Comparison of ENCODE assay signal across 8 cellular contexts in the genomic region with DNA sequence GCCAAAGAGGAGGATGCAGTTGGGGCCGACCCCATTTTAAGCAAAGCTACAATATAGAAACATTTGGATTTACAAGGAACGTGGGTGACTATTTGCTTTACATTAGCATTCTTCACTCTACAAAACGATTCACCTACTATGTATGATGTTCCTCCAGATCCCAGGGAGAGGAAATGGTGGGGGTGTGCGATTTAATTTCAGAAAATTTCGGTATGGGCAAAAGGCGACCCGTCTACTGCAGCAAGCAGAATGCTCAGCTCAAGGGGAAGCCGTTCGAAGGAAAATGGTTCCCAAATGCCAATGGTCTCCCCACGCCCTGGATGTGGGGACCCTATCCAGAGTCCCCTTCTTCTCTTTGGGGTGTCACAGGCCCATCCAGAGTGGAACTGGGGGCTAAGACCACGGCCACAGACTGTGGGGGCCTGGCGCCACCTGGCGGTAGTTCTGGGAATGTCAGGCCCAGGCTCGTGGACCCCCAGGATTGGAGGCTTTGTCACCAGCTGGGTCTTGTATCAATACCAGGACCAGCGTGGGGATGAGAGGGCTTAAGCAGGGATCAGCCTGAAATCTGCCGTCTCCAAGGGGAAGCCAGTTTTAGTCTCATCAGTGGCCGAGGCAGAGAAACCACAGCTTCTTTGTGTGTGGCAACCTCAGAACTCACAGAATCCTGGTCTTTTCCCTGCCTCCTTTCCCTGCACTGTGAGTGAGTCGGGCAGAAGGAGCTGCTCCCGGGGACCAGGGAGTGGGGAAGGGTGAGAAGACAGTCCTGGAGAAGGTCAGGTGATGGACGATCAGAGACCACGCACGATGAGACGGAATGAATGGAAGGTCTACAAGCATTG. TPM values are rescaled to one million over a fixed set of nuclear protein-coding genes. Genes with fewer than 3 reads are reported as not detected.
A peak's percentile ranks its signal among the peaks of the same experiment; 100 is the strongest.
DNase-seq lines count a peak whose midpoint lies in the region; ATAC-seq and TF ChIP-seq lines count a peak whose summit lies in the region.

No MANE protein-coding gene starts in this region.

- H3K36me3 Mint-ChIP-seq in brain, result peaks cover 10% of the 10 kb centered on the region

- H3K36me3 ChIP-seq in A673 (ENCODE audit: insufficient read depth, low read length, poor library complexity, severe bottlenecking), result no peaks in the 10 kb centered on the region

- no peaks in the 10 kb centered on the region for H3K9me3 ChIP-seq in A673 (ENCODE audit: low read depth, low read length, poor library complexity, severe bottlenecking)

- H3K9me3 Mint-ChIP-seq in brain, result peaks cover 0 to 6% (median 0%) of the 10 kb centered on the region in 5 experiments

- ATAC-seq in left lobe of liver (peak; percentile 60), HG03135 (IDR thresholded peaks at IDR 0.05; ENCODE audit: unreplicated experiment) (no peak)

- no peak overlapping the region for H3K4me3 Mint-ChIP-seq in brain

- DNase-seq in A673 (ENCODE audit: low spot score) (peak; percentile 84), GM20000 (ENCODE audit: low spot score) (peak; percentile 88), UCSD-AML1 (lab: John Stamatoyannopoulos, UW; ENCODE audit: unreplicated experiment) (peak; percentile 44), left lobe of liver (ENCODE audit: low spot score) (no peak), cortex of kidney (lab: John Stamatoyannopoulos, UW) (no peak)
- peak; percentile 21 to 34 for DNase-seq in stimulated activated CD8-positive, alpha-beta memory T cell treated with anti-CD3 and anti-CD28 coated beads, Interleukin-15, amount 100 ng/mL, for 48 hours (ENCODE audit: low read depth in 2 of 2)

- peak overlapping the region; percentile 31 for H3K4me3 ChIP-seq in A673 (ENCODE audit: low read depth, low read length, poor library complexity, severe bottlenecking)

- no peaks in the 10 kb centered on the region for H3K27me3 Mint-ChIP-seq in brain

- H3K27me3 ChIP-seq in A673 (replicated peaks; ENCODE audit: insufficient read depth, low read depth, low read length, poor library complexity), result no peaks in the 10 kb centered on the region

- TF ChIP-seq CTCF in A673 (conservative IDR thresholded peaks at IDR 0.05; ENCODE audit: low read depth, low read length) (peak; percentile 100), GM20000 (IDR thresholded peaks at IDR 0.05; ENCODE audit: extremely low read depth, missing control alignments) (peak; percentile 80), brain (conservative IDR thresholded peaks at IDR 0.05) (peak; percentile 99 to 100)

- peak overlapping the region; percentile 29 to 88 (median 61) for H3K27ac Mint-ChIP-seq in brain

- intact Hi-C loops in A673 (cut with micrococcal nuclease; ENCODE audit: unreplicated experiment), result loop anchor here (1.0 to 5.0 kb wide), 4 partner anchors 40 to 85 kb away; a partner anchor contains a TSS

- CTCF ChIA-PET in A673 (lab: Charles Lee), result interaction anchor here (0.5 to 2.8 kb wide), 20 partner anchors 9 to 161 kb away, joined by 3 to 74 read pairs (median 6); a partner anchor contains a TSS

- POLR2A ChIA-PET in A673 (lab: Charles Lee; ENCODE audit: low non-redundant PET), result interaction anchor here (1.0 kb wide), 1 partner anchor 9 kb away, joined by 6 read pairs; a partner anchor contains a TSS

- H3K4me1 Mint-ChIP-seq in brain, result peaks cover 38% of the 10 kb centered on the region

- BruUV-seq in A673 (replicated peaks; lab: Mats Ljungman, UMichigan), result TSS peak; percentile 53

- H3K4me1 ChIP-seq in A673 (ENCODE audit: insufficient read depth, low read length, poor library complexity, severe bottlenecking), result peaks cover 42% of the 10 kb centered on the region

- peak overlapping the region; percentile 65 for H3K27ac ChIP-seq in A673 (ENCODE audit: low read depth, low read length, poor library complexity, severe bottlenecking)

RNA-seq across cellular contexts. Expression of a gene that starts 8.3 kb away (rescaled TPM):
- total RNA-seq in A673 (2021) (17.3 and 17.4 TPM in 2 replicates), left lobe of liver (not detected)
- 5.1 TPM for polyA plus RNA-seq in brain (ENCODE audit: insufficient read depth, low read depth, low replicate concordance)

Comparison
In these comparisons a context has a peak if more than half of its experiments do, and no peak if none do; other contexts are left out.
1. DNase-seq: peak in A673 (single experiment), GM20000 (single experiment), UCSD-AML1 (single experiment) and stimulated activated CD8-positive, alpha-beta memory T cell treated with anti-CD3 and anti-CD28 coated beads, Interleukin-15, amount 100 ng/mL, for 48 hours (2 of 2); none in left lobe of liver (single experiment) and cortex of kidney (single experiment).
2. RNA of a gene that starts 8.3 kb away (total RNA-seq): 17.3 to 17.4 TPM in A673; not detected in left lobe of liver (single experiment); every median in the first group is over 10 times any median in the second.
3. Peak in every context shown above with its lines, with median percentiles within 50 percentile points of each other: CTCF ChIP-seq.